In the genomic region with DNA sequence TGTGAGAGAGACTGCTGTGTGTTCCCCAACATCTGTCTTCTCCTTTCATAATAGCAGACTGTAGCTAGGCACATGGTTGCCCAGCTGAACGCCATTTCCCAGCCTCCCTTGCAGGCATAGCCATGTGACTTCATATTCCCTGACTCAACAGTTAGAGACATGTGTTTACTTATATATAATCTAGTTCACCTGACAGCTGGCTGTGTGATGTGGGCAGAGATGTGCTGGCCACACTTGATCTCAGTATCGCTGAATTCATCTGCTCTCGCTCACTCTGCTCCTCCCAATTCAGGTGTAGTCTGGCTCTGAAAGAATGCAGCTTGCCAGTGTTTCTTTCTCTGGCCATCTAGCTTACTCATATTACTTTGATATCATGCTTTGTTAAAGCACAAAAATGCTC, we compare ENCODE assay signal across 14 cellular contexts.
A peak's percentile ranks its signal among the peaks of the same experiment; 100 is the strongest.
DNase-seq lines count a peak whose midpoint lies in the region.
"Had no signal": no experiment of that assay in that cellular context is flagged by ENCODE, and none has a peak within 500 bp of the region (broad histone marks: within the 10 kb centered on the region; RNA-seq: fewer than 3 reads in every experiment).

No MANE protein-coding gene starts in this region.

- peak in 4 of 6 experiments; percentile 3 to 22 (median 10) for DNase-seq in stimulated activated naive CD4-positive, alpha-beta T cell (lab: John Stamatoyannopoulos, UW)
- no peak for DNase-seq in stimulated activated naive CD4-positive, alpha-beta T cell treated with Interleukin-2 at 50 U/mL for 16 hours (lab: John Stamatoyannopoulos, UW)
- peak; percentile 26 for DNase-seq in NAMALWA (ENCODE audit: low spot score)
- DNase-seq in amniotic epithelial cell (ENCODE audit: low read depth), result peak; percentile 24
- no peak for DNase-seq in islet precursor cell
- no peak for DNase-seq in retina
- DNase-seq in Kasumi-1 (lab: John Stamatoyannopoulos, UW), result no peak
- DNase-seq: amniotic stem cell, cerebellar nuclear complex, immature natural killer cell, mesenchymal stem cell, NCI-H1048, NCI-H345, WERI-Rb-1 had no signal

Comparison
In these comparisons a context has a peak if more than half of its experiments do, and no peak if none do; other contexts are left out.
1. DNase-seq: peak in stimulated activated naive CD4-positive, alpha-beta T cell (4 of 6), NAMALWA (single experiment) and amniotic epithelial cell (single experiment); none in stimulated activated naive CD4-positive, alpha-beta T cell treated with Interleukin-2 at 50 U/mL for 16 hours (single experiment), islet precursor cell (single experiment), retina (single experiment) and Kasumi-1 (0 of 2).